10 cellular contexts compared by ENCODE assay signal in genomic region chr21:32624726-32625125, GRCh38. TPM values are rescaled to one million over a fixed set of nuclear protein-coding genes. Genes with fewer than 3 reads are reported as not detected.
DNase-seq lines count a peak whose midpoint lies in the region; ATAC-seq and TF ChIP-seq lines count a peak whose summit lies in the region.
"Had no signal": no experiment of that assay in that cellular context is flagged by ENCODE, and none has a peak within 500 bp of the region (broad histone marks: within the 10 kb centered on the region; RNA-seq: fewer than 3 reads in every experiment).

No MANE protein-coding gene starts in this region.

- H3K27ac ChIP-seq in upper lobe of right lung (no peak overlapping the region), suprapubic skin (no peak overlapping the region)
- H3K27ac ChIP-seq: testis had no signal

- H3K4me3 ChIP-seq in upper lobe of right lung (no peak overlapping the region), suprapubic skin (no peak overlapping the region)
- H3K4me3 ChIP-seq: testis had no signal

- intact Hi-C loops in upper lobe of right lung (cut with DNase I), result no loop called here

- WGBS in suprapubic skin, result 15% methylated on average over 2 of the region's 2 CpGs

- ATAC-seq in GM18517 (IDR thresholded peaks at IDR 0.05; ENCODE audit: unreplicated experiment), result peak; percentile 87
- peak; percentile 29 for ATAC-seq in esophagus mucosa
- ATAC-seq in upper lobe of right lung, result no peak
- ATAC-seq: sciatic nerve had no signal

- no peak overlapping the region for H3K4me3 Mint-ChIP-seq in glutamatergic neuron (ENCODE audit: unreplicated experiment)

- no peaks in the 10 kb centered on the region for H3K9me3 ChIP-seq in upper lobe of right lung
- no peaks in the 10 kb centered on the region for H3K9me3 ChIP-seq in suprapubic skin
- H3K9me3 ChIP-seq: testis had no signal

- H3K36me3 ChIP-seq in upper lobe of right lung (peaks cover 2% of the 10 kb centered on the region), suprapubic skin (peaks cover 2% of the 10 kb centered on the region)

- no peak for TF ChIP-seq CTCF in upper lobe of right lung (IDR thresholded peaks at IDR 0.05)
- no peak for TF ChIP-seq CTCF in glutamatergic neuron (IDR thresholded peaks at IDR 0.05; ENCODE audit: partially characterized antibody, unreplicated experiment)
- TF ChIP-seq CTCF in suprapubic skin (IDR thresholded peaks at IDR 0.05), result no peak

- in situ Hi-C loops in KBM-7 (cut with MboI; ENCODE audit: low pct_unique_long_range_greater_than_20kb, low sequenced_read_pairs), result no loop called here

- H3K27me3 ChIP-seq in upper lobe of right lung (peaks cover 16% of the 10 kb centered on the region), suprapubic skin (peaks cover 19% of the 10 kb centered on the region)
- H3K27me3 ChIP-seq: testis had no signal

- peaks cover 7% of the 10 kb centered on the region for H3K4me1 Mint-ChIP-seq in glutamatergic neuron (ENCODE audit: low read depth, unreplicated experiment)

- no peak for TF ChIP-seq POLR2A in suprapubic skin (IDR thresholded peaks at IDR 0.05)

- H3K4me1 ChIP-seq in upper lobe of right lung, result no peaks in the 10 kb centered on the region
- no peaks in the 10 kb centered on the region for H3K4me1 ChIP-seq in suprapubic skin
- H3K4me1 ChIP-seq: testis had no signal

- DNase-seq in H4 (ENCODE audit: low spot score) (peak; percentile 41), KBM-7 (peak; percentile 49), NCI-H146 treated with DMSO at 0.1 percent for 48 hours (lab: John Stamatoyannopoulos, UW; ENCODE audit: unreplicated experiment) (no peak), upper lobe of right lung (no peak), glutamatergic neuron (no peak), suprapubic skin (ENCODE audit: low spot score in 2 of 2) (no peak)
- DNase-seq: testis had no signal

- TF ChIP-seq EP300 in suprapubic skin (IDR thresholded peaks at IDR 0.05), result no peak

- no peaks in the 10 kb centered on the region for H3K36me3 Mint-ChIP-seq in glutamatergic neuron (ENCODE audit: unreplicated experiment)

- peaks cover 2% of the 10 kb centered on the region for H3K27me3 Mint-ChIP-seq in glutamatergic neuron (ENCODE audit: unreplicated experiment)

- no peak overlapping the region for H3K27ac Mint-ChIP-seq in glutamatergic neuron (ENCODE audit: unreplicated experiment)

- H3K9me3 Mint-ChIP-seq in glutamatergic neuron (ENCODE audit: unreplicated experiment), result no peaks in the 10 kb centered on the region

RNA-seq across cellular contexts. Expression of gene CFAP298, which starts 12.5 kb away (rescaled TPM):
- 52.7 and 68.3 TPM in 2 replicates for total RNA-seq in H4 (2014; rRNA removed; shearing (Covaris generic))
- total RNA-seq in esophagus mucosa (21.9 TPM), upper lobe of right lung (30.7 TPM), glutamatergic neuron (ENCODE audit: unreplicated experiment) (124 TPM), suprapubic skin (10 to 100 TPM; 26.0 to 37.1 (median 31.5) TPM)

RNA-seq across cellular contexts. Expression of gene TCP10L, which starts 39.4 kb away (rescaled TPM):
- total RNA-seq in H4 (2014; rRNA removed; shearing (Covaris generic)), result not detected in 2 replicates
- total RNA-seq in esophagus mucosa (not detected), upper lobe of right lung (0.78 TPM), glutamatergic neuron (ENCODE audit: unreplicated experiment) (31.0 TPM), suprapubic skin (1 to 10 TPM in 1 of 4 donors, not detected in 3; 2.2 TPM)

Comparison
In these comparisons a context has a peak if more than half of its experiments do, and no peak if none do; other contexts are left out.
1. DNase-seq: peak in H4 (single experiment) and KBM-7 (single experiment); none in NCI-H146 treated with DMSO at 0.1 percent for 48 hours (single experiment), upper lobe of right lung (single experiment), glutamatergic neuron (single experiment) and suprapubic skin (0 of 2).
2. RNA of gene TCP10L, which starts 39.4 kb away (total RNA-seq): 31.0 TPM in glutamatergic neuron (single experiment); 0.78 TPM in upper lobe of right lung (single experiment), 2.2 TPM in suprapubic skin, not detected in H4 and not detected in esophagus mucosa (single experiment); every median in the first group is over 10 times any median in the second.